ENCODE assay signal across 2 cellular contexts in the genomic region with DNA sequence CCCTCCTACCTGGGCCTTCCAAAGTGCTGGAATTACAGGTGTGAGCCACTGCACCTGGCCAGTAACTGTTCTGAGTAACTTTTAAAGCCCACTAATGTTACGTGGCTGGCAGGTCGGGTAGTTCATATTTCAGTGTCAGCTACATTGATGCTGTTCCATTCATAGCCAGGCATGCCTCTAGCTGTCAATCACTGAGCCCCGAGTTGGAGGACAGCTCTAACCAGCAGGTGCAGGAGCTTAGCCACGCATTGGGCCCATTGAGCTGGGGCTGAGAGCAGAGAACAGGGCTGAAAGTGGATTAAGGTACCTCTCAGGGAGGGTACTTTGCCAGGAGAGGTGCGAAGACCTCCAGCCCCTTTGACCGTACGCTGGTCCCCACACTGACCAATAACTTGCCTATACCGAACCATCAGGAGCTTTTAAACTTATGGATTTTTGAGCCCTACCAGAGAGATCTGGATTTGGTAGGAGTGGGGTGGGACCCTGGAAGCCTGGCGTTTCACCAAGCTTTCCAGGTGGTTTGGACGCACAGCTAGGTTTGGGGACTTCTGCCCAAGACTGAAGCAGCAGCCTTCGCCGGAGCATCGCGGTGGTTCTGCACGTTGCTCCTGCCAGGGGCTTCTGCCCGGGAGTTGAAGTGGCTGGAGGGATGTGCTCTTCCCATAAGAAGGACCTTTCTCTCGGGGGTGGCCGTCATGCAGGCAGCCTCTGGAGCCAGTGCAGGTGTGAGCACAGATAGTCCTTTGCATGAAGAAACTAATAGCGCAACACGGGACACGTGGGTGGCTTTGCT.
TF ChIP-seq lines count a peak whose summit lies in the region.

No MANE protein-coding gene starts in this region.

TF ChIP-seq in IMR-90, 13 proteins besides CTCF, POLR2A, EP300 and RAD21:
- no peak for TF ChIP-seq CEBPB (IDR thresholded peaks at IDR 0.05; ENCODE audit: low read depth, low read length)
- no peak for TF ChIP-seq SMC3 (IDR thresholded peaks at IDR 0.05; ENCODE audit: low read depth, low read length)
- TF ChIP-seq MXI1 (IDR thresholded peaks at IDR 0.05; ENCODE audit: borderline replicate concordance, low read depth, low read length), result no peak
- TF ChIP-seq MAZ (IDR thresholded peaks at IDR 0.05; ENCODE audit: borderline replicate concordance, low read depth, low read length), result no peak
- no peak for TF ChIP-seq BHLHE40 (IDR thresholded peaks at IDR 0.05; ENCODE audit: low read depth, low read length)
- no peak for TF ChIP-seq RCOR1 (IDR thresholded peaks at IDR 0.05; ENCODE audit: insufficient replicate concordance, low read length)

TF ChIP-seq in H1, 55 proteins besides CTCF, POLR2A, EP300 and RAD21:
- TF ChIP-seq CHD1 (IDR thresholded peaks at IDR 0.05; ENCODE audit: low read depth, low read length), result no peak
- TF ChIP-seq SUZ12 (IDR thresholded peaks at IDR 0.05; ENCODE audit: low read length), result no peak
- TF ChIP-seq CTBP2 (IDR thresholded peaks at IDR 0.05; ENCODE audit: borderline replicate concordance, insufficient read depth, insufficient read length, low read length), result no peak
- no peak for TF ChIP-seq TAF7 (optimal IDR thresholded peaks at IDR 0.05; ENCODE audit: borderline replicate concordance, low read depth, low read length)
- no peak for TF ChIP-seq TAF1 (IDR thresholded peaks at IDR 0.05; ENCODE audit: low read depth, low read length)
- TF ChIP-seq YY1 (IDR thresholded peaks at IDR 0.05; ENCODE audit: low read depth, low read length), result no peak
- no peak for TF ChIP-seq FOSL1 (IDR thresholded peaks at IDR 0.05; ENCODE audit: insufficient read depth, low read depth, low read length)
- TF ChIP-seq GABPA (IDR thresholded peaks at IDR 0.05; ENCODE audit: borderline replicate concordance, insufficient read depth, low read length), result no peak
- no peak for TF ChIP-seq POU5F1 (IDR thresholded peaks at IDR 0.05; ENCODE audit: low read depth, low read length)
- no peak for TF ChIP-seq HDAC6 (IDR thresholded peaks at IDR 0.05; ENCODE audit: low read depth, low read length)
- no peak for TF ChIP-seq HDAC2 (IDR thresholded peaks at IDR 0.05; ENCODE audit: borderline replicate concordance in 1 of 2, low read depth in 2 of 2, low read length in 2 of 2)
- no peak for TF ChIP-seq TEAD4 (IDR thresholded peaks at IDR 0.05; ENCODE audit: low read depth, low read length)
- TF ChIP-seq, protein P1, sequence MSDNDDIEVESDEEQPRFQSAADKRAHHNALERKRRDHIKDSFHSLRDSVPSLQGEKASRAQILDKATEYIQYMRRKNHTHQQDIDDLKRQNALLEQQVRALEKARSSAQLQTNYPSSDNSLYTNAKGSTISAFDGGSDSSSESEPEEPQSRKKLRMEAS (IDR thresholded peaks at IDR 0.05), result no peak
- no peak for TF ChIP-seq CREB1 (IDR thresholded peaks at IDR 0.05)
- TF ChIP-seq TCF12 (IDR thresholded peaks at IDR 0.05; ENCODE audit: low read depth, low read length), result no peak
- TF ChIP-seq CHD2 (IDR thresholded peaks at IDR 0.05; ENCODE audit: low read length), result no peak
- no peak for TF ChIP-seq SIRT6 (IDR thresholded peaks at IDR 0.05; ENCODE audit: low read length)
- TF ChIP-seq TBP (IDR thresholded peaks at IDR 0.05; ENCODE audit: low read depth, low read length), result no peak
- TF ChIP-seq SIN3A (conservative IDR thresholded peaks at IDR 0.05 in 1 of 2, IDR thresholded peaks at IDR 0.05 in 1 of 2; ENCODE audit: low read depth in 1 of 2, low read length in 2 of 2), result no peak
